In genomic region chr19:5800361-5801270, GRCh38 we compare ENCODE assay signal across 1 cellular context.
TF ChIP-seq lines count a peak whose summit lies in the region.

No MANE protein-coding gene starts in this region.

TF ChIP-seq in HepG2, 621 proteins besides CTCF, POLR2A, EP300 and RAD21 (continued from another document and continues in another):
- TF ChIP-seq ATF7-NPFF (CRISPR knock-in tag; IDR thresholded peaks at IDR 0.05; ENCODE audit: low read depth) (no peak), GABPA (IDR thresholded peaks at IDR 0.05; ENCODE audit: low read depth, low read length) (no peak), GABPA (CRISPR knock-in tag; IDR thresholded peaks at IDR 0.05; ENCODE audit: low read depth) (no peak), ZNF207 (IDR thresholded peaks at IDR 0.05; ENCODE audit: borderline replicate concordance) (no peak), ZNF343 (CRISPR knock-in tag; IDR thresholded peaks at IDR 0.05) (no peak), JDP2 (CRISPR knock-in tag; IDR thresholded peaks at IDR 0.05; ENCODE audit: borderline replicate concordance) (no peak), SMARCE1 (IDR thresholded peaks at IDR 0.05; ENCODE audit: borderline replicate concordance) (no peak), REPIN1 (CRISPR knock-in tag; IDR thresholded peaks at IDR 0.05; ENCODE audit: borderline replicate concordance, low read depth) (peak; percentile 62; the same call in 1 of the 2 replicates), ZNF350 (CRISPR knock-in tag; IDR thresholded peaks at IDR 0.05; ENCODE audit: borderline replicate concordance, low read depth) (no peak; the same call in 1 of the 2 replicates), ZNF432 (CRISPR knock-in tag; IDR thresholded peaks at IDR 0.05; ENCODE audit: borderline replicate concordance) (no peak), ARNT2 (CRISPR knock-in tag; IDR thresholded peaks at IDR 0.05; ENCODE audit: low read depth) (no peak), FOXJ3 (CRISPR knock-in tag; IDR thresholded peaks at IDR 0.05; ENCODE audit: borderline replicate concordance) (no peak), BRCA1 (CRISPR knock-in tag; IDR thresholded peaks at IDR 0.05) (no peak), RFXAP (CRISPR knock-in tag; IDR thresholded peaks at IDR 0.05; ENCODE audit: borderline replicate concordance) (no peak), IRX3 (CRISPR knock-in tag; IDR thresholded peaks at IDR 0.05; ENCODE audit: borderline replicate concordance, low read depth) (no peak), ARHGAP35 (CRISPR knock-in tag; IDR thresholded peaks at IDR 0.05; ENCODE audit: borderline replicate concordance) (no peak), HNRNPL (IDR thresholded peaks at IDR 0.05; ENCODE audit: low read depth, low read length) (0 out of 2 replicates have a peak, but pooled peaks have one; percentile 46), NR2F1 (CRISPR knock-in tag; IDR thresholded peaks at IDR 0.05) (peak; percentile 85 to 89), EED (CRISPR knock-in tag; IDR thresholded peaks at IDR 0.05) (no peak), ZNF597 (CRISPR knock-in tag; IDR thresholded peaks at IDR 0.05) (no peak), MLX (CRISPR knock-in tag; IDR thresholded peaks at IDR 0.05) (peak; percentile 54; the same call in 1 of the 2 replicates), ZFAT (CRISPR knock-in tag; conservative IDR thresholded peaks at IDR 0.05) (no peak), SKIL (CRISPR knock-in tag; IDR thresholded peaks at IDR 0.05; ENCODE audit: borderline replicate concordance) (peak; percentile 51), ZNF556 (CRISPR knock-in tag; IDR thresholded peaks at IDR 0.05; ENCODE audit: borderline replicate concordance) (no peak), DR1 (CRISPR knock-in tag; IDR thresholded peaks at IDR 0.05) (no peak), ZNF335 (CRISPR knock-in tag; IDR thresholded peaks at IDR 0.05) (no peak), ATAD3A (CRISPR knock-in tag; IDR thresholded peaks at IDR 0.05) (no peak), DNMT3B (CRISPR knock-in tag; conservative IDR thresholded peaks at IDR 0.05) (no peak), JARID2 (CRISPR knock-in tag; IDR thresholded peaks at IDR 0.05; ENCODE audit: insufficient replicate concordance) (no peak), MED8 (CRISPR knock-in tag; IDR thresholded peaks at IDR 0.05; ENCODE audit: insufficient replicate concordance) (peak; percentile 30), ZNF18 (CRISPR knock-in tag; IDR thresholded peaks at IDR 0.05; ENCODE audit: insufficient replicate concordance) (no peak), RORA (CRISPR knock-in tag; IDR thresholded peaks at IDR 0.05) (no peak), KLF16 (CRISPR knock-in tag; IDR thresholded peaks at IDR 0.05) (no peak), ZNF468 (CRISPR knock-in tag; IDR thresholded peaks at IDR 0.05) (no peak), ZXDC (CRISPR knock-in tag; IDR thresholded peaks at IDR 0.05) (no peak), ZNF577 (CRISPR knock-in tag; IDR thresholded peaks at IDR 0.05; ENCODE audit: borderline replicate concordance, low read depth) (no peak), HNF1A (IDR thresholded peaks at IDR 0.05; ENCODE audit: low read depth) (0 out of 2 replicates have a peak, but pooled peaks have one; percentile 30), HNF1A (CRISPR knock-in tag; IDR thresholded peaks at IDR 0.05; ENCODE audit: borderline replicate concordance) (no peak; the same call in 1 of the 2 replicates), ATF5 (CRISPR knock-in tag; IDR thresholded peaks at IDR 0.05; ENCODE audit: low read depth) (no peak), FOSL2 (CRISPR knock-in tag; IDR thresholded peaks at IDR 0.05) (peak; percentile 60), ZNF180 (CRISPR knock-in tag; IDR thresholded peaks at IDR 0.05; ENCODE audit: borderline replicate concordance, low read depth) (no peak), RXRA (CRISPR knock-in tag; IDR thresholded peaks at IDR 0.05) (peak; percentile 91), ZFX (CRISPR knock-in tag; IDR thresholded peaks at IDR 0.05; ENCODE audit: low read depth) (0 out of 2 replicates have a peak, but pooled peaks have one; percentile 7), ZEB1 (IDR thresholded peaks at IDR 0.05; ENCODE audit: insufficient replicate concordance, low read depth) (no peak), ZNF333 (CRISPR knock-in tag; IDR thresholded peaks at IDR 0.05; ENCODE audit: borderline replicate concordance) (no peak), ZFP91 (CRISPR knock-in tag; IDR thresholded peaks at IDR 0.05; ENCODE audit: borderline replicate concordance) (peak; percentile 43; the same call in 1 of the 2 replicates), PHF20 (CRISPR knock-in tag; IDR thresholded peaks at IDR 0.05) (no peak), ZBTB4 (CRISPR knock-in tag; IDR thresholded peaks at IDR 0.05; ENCODE audit: borderline replicate concordance) (no peak)
